Comparison of ENCODE assay signal across 8 cellular contexts in the genomic region with DNA sequence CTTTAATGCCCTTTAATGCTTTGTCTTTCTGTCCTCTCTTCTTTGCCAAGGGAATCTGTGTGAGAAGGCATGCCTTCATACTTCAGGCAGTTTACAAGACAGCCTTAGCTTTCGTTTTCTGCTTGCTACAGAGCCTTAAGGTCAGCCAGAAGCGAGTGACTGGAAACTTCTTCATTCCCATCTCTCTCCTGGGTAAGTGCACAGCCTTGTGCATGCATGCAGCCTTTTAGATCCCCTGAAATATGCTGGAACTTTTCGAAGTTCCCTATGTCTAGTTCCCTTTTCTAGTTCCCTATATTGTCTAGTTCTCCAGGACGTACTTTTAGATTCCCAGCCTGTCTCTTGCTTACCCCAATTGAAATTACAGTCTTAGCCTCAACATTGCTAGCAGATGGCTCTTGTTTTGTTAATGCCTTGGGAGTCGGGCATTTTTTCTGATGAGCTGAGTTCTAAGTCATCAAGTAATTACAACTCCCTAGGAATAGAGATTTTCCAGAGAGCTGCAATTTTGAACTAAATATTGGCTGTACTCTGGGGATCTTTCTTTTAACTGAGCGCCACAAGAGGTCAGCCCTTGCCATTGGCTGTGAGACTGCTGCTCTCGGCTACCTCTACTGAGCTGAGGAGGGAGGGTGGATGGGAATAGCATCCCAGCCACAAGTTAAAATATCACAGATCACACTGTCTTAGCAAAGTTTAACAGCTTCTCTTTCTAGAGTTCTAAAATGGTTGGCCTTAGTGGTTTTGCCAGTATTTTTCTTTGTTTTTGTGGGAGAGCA. TPM values are rescaled to one million over a fixed set of nuclear protein-coding genes. Genes with fewer than 3 reads are reported as not detected.
DNase-seq lines count a peak whose midpoint lies in the region; ATAC-seq, FAIRE-seq and TF ChIP-seq lines count a peak whose summit lies in the region.

No MANE protein-coding gene starts in this region.

- peak overlapping the region; percentile 16 for H3K9ac ChIP-seq in astrocyte (ENCODE audit: low read length)

- no peaks in the 10 kb centered on the region for H4K20me1 ChIP-seq in astrocyte (ENCODE audit: insufficient read depth, low read length)

- H3K9me3 ChIP-seq in astrocyte (ENCODE audit: insufficient read depth, low read depth, low read length): no peaks in the 10 kb centered on the region

- no peaks in the 10 kb centered on the region for H3K36me3 Mint-ChIP-seq in activated CD8-positive, alpha-beta memory T cell treated with anti-CD3 and anti-CD28 coated beads, Interleukin-2, amount 10 ng/mL, durations not matched to agents 7 days and 5 days
- peaks cover 2% of the 10 kb centered on the region for H3K36me3 Mint-ChIP-seq in astrocyte (ENCODE audit: low read depth, unreplicated experiment)
- peaks cover 0 to 4% (median 0%) of the 10 kb centered on the region in 3 donors for H3K36me3 Mint-ChIP-seq in immature natural killer cell
- H3K36me3 Mint-ChIP-seq in stimulated activated effector memory CD8-positive, alpha-beta T cell treated with anti-CD3 and anti-CD28 coated beads, Interleukin-12 subunit alpha, Interleukin-12 subunit beta, amount 100 ng/mL, for 72 hours: no peaks in the 10 kb centered on the region

- CTCF ChIA-PET in activated CD8-positive, alpha-beta memory T cell treated with anti-CD3 and anti-CD28 coated beads, Interleukin-2, amount 10 ng/mL, durations not matched to agents 7 days and 5 days (lab: Charles Lee): interaction anchor here (0.6 to 3.5 kb wide), 9 partner anchors 8 to 206 kb away, joined by 3 to 18 read pairs (median 4); partner anchors contain the start of gene PPM1D

- FAIRE-seq in astrocyte (lab: Jason Lieb, UNC): peak; percentile 26

- H3K4me3 Mint-ChIP-seq in activated CD8-positive, alpha-beta memory T cell treated with anti-CD3 and anti-CD28 coated beads, Interleukin-2, amount 10 ng/mL, durations not matched to agents 7 days and 5 days: peak overlapping the region; percentile 73
- H3K4me3 Mint-ChIP-seq in astrocyte (ENCODE audit: unreplicated experiment) (no peak overlapping the region), immature natural killer cell (peak overlapping the region; percentile 79 to 90 (median 80))
- peak overlapping the region; percentile 38 for H3K4me3 Mint-ChIP-seq in stimulated activated effector memory CD8-positive, alpha-beta T cell treated with anti-CD3 and anti-CD28 coated beads, Interleukin-12 subunit alpha, Interleukin-12 subunit beta, amount 100 ng/mL, for 72 hours

- peaks cover 16% of the 10 kb centered on the region for H3K4me1 ChIP-seq in astrocyte (ENCODE audit: insufficient read depth, low read length)

- H3K27me3 Mint-ChIP-seq in activated CD8-positive, alpha-beta memory T cell treated with anti-CD3 and anti-CD28 coated beads, Interleukin-2, amount 10 ng/mL, durations not matched to agents 7 days and 5 days: peaks cover 13% of the 10 kb centered on the region
- H3K27me3 Mint-ChIP-seq in astrocyte (ENCODE audit: low read depth, unreplicated experiment) (no peaks in the 10 kb centered on the region), immature natural killer cell (ENCODE audit: low read depth in 3 of 3) (peaks cover 1 to 2% (median 1%) of the 10 kb centered on the region in 3 donors)

- TF ChIP-seq CTCF in astrocyte (IDR thresholded peaks at IDR 0.05; ENCODE audit: insufficient read depth, low read depth, low read length): no peak

- peak; percentile 68 for ATAC-seq in activated CD8-positive, alpha-beta memory T cell treated with anti-CD3 and anti-CD28 coated beads, Interleukin-2, amount 10 ng/mL, durations not matched to agents 7 days and 5 days
- no peak for ATAC-seq in stimulated activated effector memory CD8-positive, alpha-beta T cell treated with anti-CD3 and anti-CD28 coated beads, Interleukin-12 subunit alpha, Interleukin-12 subunit beta, amount 100 ng/mL, for 72 hours
- ATAC-seq in HG03097 (IDR thresholded peaks at IDR 0.05; ENCODE audit: low FRiP score, unreplicated experiment): no peak

- no peak for DNase-seq in activated CD8-positive, alpha-beta memory T cell treated with anti-CD3 and anti-CD28 coated beads, Interleukin-2, amount 10 ng/mL, durations not matched to agents 7 days and 5 days
- DNase-seq in activated CD8-positive, alpha-beta memory T cell treated with anti-CD3 and anti-CD28 coated beads, Interleukin-2, amount 50 U/mL, for 48 hours: no peak
- peak; percentile 65 for DNase-seq in MV-4-11 (lab: John Stamatoyannopoulos, UW)
- peak; percentile 24 for DNase-seq in astrocyte (ENCODE audit: low read depth)
- peak in 1 of 3 donors; percentile 3 for DNase-seq in immature natural killer cell
- DNase-seq in stimulated activated effector memory CD8-positive, alpha-beta T cell treated with anti-CD3 and anti-CD28 coated beads, Interleukin-12 subunit alpha, Interleukin-12 subunit beta, amount 100 ng/mL, for 72 hours (ENCODE audit: low spot score in 2 of 2): no peak
- no peak for DNase-seq in activated effector memory CD4-positive, alpha-beta T cell treated with anti-CD3 and anti-CD28 coated beads, Interleukin-2, amount 50 U/mL, for 16 hours

- H3K27ac Mint-ChIP-seq in activated CD8-positive, alpha-beta memory T cell treated with anti-CD3 and anti-CD28 coated beads, Interleukin-2, amount 10 ng/mL, durations not matched to agents 7 days and 5 days: peak overlapping the region; percentile 69
- H3K27ac Mint-ChIP-seq in astrocyte (ENCODE audit: unreplicated experiment) (no peak overlapping the region), immature natural killer cell (peak overlapping the region in 4 of 6 donors; percentile 5 to 67 (median 26))
- no peak overlapping the region for H3K27ac Mint-ChIP-seq in stimulated activated effector memory CD8-positive, alpha-beta T cell treated with anti-CD3 and anti-CD28 coated beads, Interleukin-12 subunit alpha, Interleukin-12 subunit beta, amount 100 ng/mL, for 72 hours

- H3K27me3 ChIP-seq in astrocyte (ENCODE audit: insufficient read depth, low read length): no peaks in the 10 kb centered on the region

- H3K36me3 ChIP-seq in astrocyte (ENCODE audit: insufficient read depth, low read length): no peaks in the 10 kb centered on the region

- no peak overlapping the region for H3K27ac ChIP-seq in astrocyte (ENCODE audit: low read depth, low read length)

- H3K4me2 ChIP-seq in astrocyte (ENCODE audit: low read length): peak overlapping the region; percentile 71

- H3K4me1 Mint-ChIP-seq in activated CD8-positive, alpha-beta memory T cell treated with anti-CD3 and anti-CD28 coated beads, Interleukin-2, amount 10 ng/mL, durations not matched to agents 7 days and 5 days: peaks cover 9% of the 10 kb centered on the region
- peaks cover 21% of the 10 kb centered on the region for H3K4me1 Mint-ChIP-seq in astrocyte (ENCODE audit: low read depth, unreplicated experiment)
- H3K4me1 Mint-ChIP-seq in immature natural killer cell: peaks cover 8 to 9% of the 10 kb centered on the region in 2 donors
- H3K4me1 Mint-ChIP-seq in stimulated activated effector memory CD8-positive, alpha-beta T cell treated with anti-CD3 and anti-CD28 coated beads, Interleukin-12 subunit alpha, Interleukin-12 subunit beta, amount 100 ng/mL, for 72 hours: peaks cover 7% of the 10 kb centered on the region

- H3K9me3 Mint-ChIP-seq in activated CD8-positive, alpha-beta memory T cell treated with anti-CD3 and anti-CD28 coated beads, Interleukin-2, amount 10 ng/mL, durations not matched to agents 7 days and 5 days (ENCODE audit: low read depth): no peaks in the 10 kb centered on the region
- H3K9me3 Mint-ChIP-seq in astrocyte (ENCODE audit: unreplicated experiment) (peaks cover 3% of the 10 kb centered on the region), immature natural killer cell (no peaks in the 10 kb centered on the region)
- H3K9me3 Mint-ChIP-seq in stimulated activated effector memory CD8-positive, alpha-beta T cell treated with anti-CD3 and anti-CD28 coated beads, Interleukin-12 subunit alpha, Interleukin-12 subunit beta, amount 100 ng/mL, for 72 hours: no peaks in the 10 kb centered on the region

- no peak overlapping the region for H3K4me3 ChIP-seq in astrocyte (ENCODE audit: insufficient read depth, low read depth, low read length)

- peak overlapping the region; percentile 43 for H2AFZ ChIP-seq in astrocyte (ENCODE audit: low read depth, low read length)

- H3K79me2 ChIP-seq in astrocyte (ENCODE audit: insufficient read depth, low read length): no peaks in the 10 kb centered on the region

RNA-seq across cellular contexts. Expression of gene PPM1D, which starts 22.7 kb away (rescaled TPM):
- total RNA-seq in activated CD8-positive, alpha-beta memory T cell treated with anti-CD3 and anti-CD28 coated beads, Interleukin-2, amount 10 ng/mL, durations not matched to agents 7 days and 5 days: 10 to 100 TPM; 20.3 to 22.6 TPM
- 24.1 and 28.7 TPM in 2 replicates for total RNA-seq in astrocyte
- 10 to 100 TPM in 1 of 3 donors, 1 to 10 TPM in 2; 8.3 to 17.3 (median 8.9) TPM for polyA plus RNA-seq in immature natural killer cell

RNA-seq across cellular contexts. Expression of gene APPBP2, which starts 51.3 kb away (rescaled TPM):
- total RNA-seq in activated CD8-positive, alpha-beta memory T cell treated with anti-CD3 and anti-CD28 coated beads, Interleukin-2, amount 10 ng/mL, durations not matched to agents 7 days and 5 days: 10 to 100 TPM; 25.9 to 31.8 TPM
- 50.5 and 53.3 TPM in 2 replicates for total RNA-seq in astrocyte
- polyA plus RNA-seq in immature natural killer cell: 10 to 100 TPM in 2 of 3 donors, 1 to 10 TPM in 1; 9.4 to 25.5 (median 16.3) TPM

Comparison
In these comparisons a context has a peak if more than half of its experiments do, and no peak if none do; other contexts are left out.
1. DNase-seq: peak in MV-4-11 (single experiment) and astrocyte (single experiment); none in activated CD8-positive, alpha-beta memory T cell treated with anti-CD3 and anti-CD28 coated beads, Interleukin-2, amount 10 ng/mL, durations not matched to agents 7 days and 5 days (single experiment), activated CD8-positive, alpha-beta memory T cell treated with anti-CD3 and anti-CD28 coated beads, Interleukin-2, amount 50 U/mL, for 48 hours (single experiment), stimulated activated effector memory CD8-positive, alpha-beta T cell treated with anti-CD3 and anti-CD28 coated beads, Interleukin-12 subunit alpha, Interleukin-12 subunit beta, amount 100 ng/mL, for 72 hours (0 of 2) and activated effector memory CD4-positive, alpha-beta T cell treated with anti-CD3 and anti-CD28 coated beads, Interleukin-2, amount 50 U/mL, for 16 hours (single experiment).
2. H3K27ac Mint-ChIP-seq: peak in activated CD8-positive, alpha-beta memory T cell treated with anti-CD3 and anti-CD28 coated beads, Interleukin-2, amount 10 ng/mL, durations not matched to agents 7 days and 5 days (single experiment) and immature natural killer cell (4 of 6); none in astrocyte (single experiment) and stimulated activated effector memory CD8-positive, alpha-beta T cell treated with anti-CD3 and anti-CD28 coated beads, Interleukin-12 subunit alpha, Interleukin-12 subunit beta, amount 100 ng/mL, for 72 hours (single experiment).